ENCODE assay signal across 24 cellular contexts in the genomic region with DNA sequence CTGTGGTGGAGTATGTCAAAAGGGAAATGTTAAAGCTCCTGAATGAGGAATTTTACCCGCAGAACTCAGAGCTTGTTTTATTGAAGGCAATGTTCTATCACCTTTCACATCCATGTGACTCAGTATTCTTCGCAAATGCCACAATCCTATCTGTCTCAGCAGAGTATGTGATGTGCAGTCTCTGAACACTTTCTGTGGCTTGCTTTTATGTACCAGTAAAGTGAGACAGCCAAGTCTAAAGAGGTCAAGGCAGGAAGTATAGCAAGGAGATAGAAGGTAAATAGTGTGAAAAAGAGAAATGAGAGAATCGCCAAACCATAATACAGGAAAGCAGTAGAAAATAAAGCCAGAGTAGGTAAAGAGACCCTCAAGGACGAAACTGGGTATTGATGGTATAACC.
"Had no signal": no experiment of that assay in that cellular context is flagged by ENCODE, and none has a peak within 500 bp of the region (broad histone marks: within the 10 kb centered on the region; RNA-seq: fewer than 3 reads in every experiment).

No MANE protein-coding gene starts in this region.

- ATAC-seq: effector memory CD8-positive, alpha-beta T cell; esophagus mucosa; foreskin keratinocyte; gastrocnemius medialis; gastroesophageal sphincter; heart left ventricle; heart right ventricle had no signal

- H3K4me3 ChIP-seq: colonic mucosa, coronary artery, dorsolateral prefrontal cortex, esophagus muscularis mucosa, esophagus squamous epithelium, gastrocnemius medialis, gastroesophageal sphincter, heart left ventricle, heart right ventricle had no signal

- H3K9me3 ChIP-seq: colonic mucosa, esophagus muscularis mucosa, esophagus squamous epithelium, gastrocnemius medialis, gastroesophageal sphincter, heart left ventricle, heart right ventricle had no signal

- DNase-seq: colonic mucosa; cortex of kidney; dermis blood vessel endothelial cell; dorsolateral prefrontal cortex; effector CD4-positive, alpha-beta T cell; effector CD8-positive, alpha-beta T cell; effector memory CD4-positive, alpha-beta T cell; effector memory CD8-positive, alpha-beta T cell; endodermal cell; erythroblast; esophagus squamous epithelium; foreskin fibroblast; foreskin keratinocyte; foreskin melanocyte; gastrocnemius medialis; glutamatergic neuron; head of caudate nucleus; heart left ventricle; heart right ventricle had no signal

- H3K4me1 ChIP-seq: colonic mucosa, esophagus muscularis mucosa, foreskin keratinocyte, gastrocnemius medialis, gastroesophageal sphincter, heart left ventricle, heart right ventricle had no signal

- H3K36me3 ChIP-seq: colonic mucosa, esophagus muscularis mucosa, esophagus squamous epithelium, gastrocnemius medialis, gastroesophageal sphincter, heart left ventricle, heart right ventricle had no signal

- H3K27ac ChIP-seq: colonic mucosa, coronary artery, dorsolateral prefrontal cortex, epithelial cell of prostate, esophagus muscularis mucosa, esophagus squamous epithelium, foreskin keratinocyte, gastrocnemius medialis, gastroesophageal sphincter, heart left ventricle, heart right ventricle had no signal

- H3K27me3 ChIP-seq: colonic mucosa, dorsolateral prefrontal cortex, esophagus muscularis mucosa, esophagus squamous epithelium, foreskin keratinocyte, gastrocnemius medialis, gastroesophageal sphincter, heart left ventricle, heart right ventricle had no signal
